ENCODE assay signal across 2 cellular contexts in the genomic region with DNA sequence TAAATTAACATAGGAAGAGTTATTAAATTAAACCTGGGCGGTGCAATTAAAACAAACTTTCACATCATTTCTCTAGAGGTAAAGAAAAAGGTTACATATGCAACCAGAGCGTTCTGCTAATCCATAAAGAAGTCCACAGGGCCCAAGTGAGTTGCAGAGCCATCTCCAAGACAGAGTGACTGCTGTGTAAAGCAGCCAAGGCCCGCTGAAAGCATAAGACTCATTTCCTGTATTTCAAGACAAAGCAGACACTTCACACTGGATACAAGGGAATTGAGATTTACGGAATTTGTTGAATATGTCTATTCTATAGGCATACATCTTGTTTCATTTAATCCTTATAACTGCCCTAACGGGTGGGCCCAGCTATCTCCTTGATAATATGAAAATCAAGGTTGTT.
TF ChIP-seq lines count a peak whose summit lies in the region.

No MANE protein-coding gene starts in this region.

TF ChIP-seq in GM12878, 131 proteins besides CTCF, POLR2A, EP300 and RAD21:
- TF ChIP-seq ETV6 (conservative IDR thresholded peaks at IDR 0.05 in 1 of 2, IDR thresholded peaks at IDR 0.05 in 1 of 2; ENCODE audit: borderline replicate concordance in 1 of 2, low read depth in 1 of 2) (peak in 1 of 2 experiments; percentile 94; a peak in 2 of 4 replicates), NFXL1 (IDR thresholded peaks at IDR 0.05; ENCODE audit: borderline replicate concordance) (peak; percentile 92; the same call in 1 of the 2 replicates), HDAC2 (IDR thresholded peaks at IDR 0.05) (no peak)

TF ChIP-seq in H1, 55 proteins besides CTCF, POLR2A, EP300 and RAD21:
- TF ChIP-seq YY1 (IDR thresholded peaks at IDR 0.05; ENCODE audit: low read depth, low read length) (no peak), GABPA (IDR thresholded peaks at IDR 0.05; ENCODE audit: borderline replicate concordance, insufficient read depth, low read length) (no peak), KDM5A (IDR thresholded peaks at IDR 0.05; ENCODE audit: low read length) (no peak), PHF8 (conservative IDR thresholded peaks at IDR 0.05; ENCODE audit: low read depth, low read length) (no peak), BACH1 (IDR thresholded peaks at IDR 0.05; ENCODE audit: low read length) (no peak), ATF3 (IDR thresholded peaks at IDR 0.05; ENCODE audit: insufficient read depth, low read depth, low read length) (no peak), CTBP2 (IDR thresholded peaks at IDR 0.05; ENCODE audit: borderline replicate concordance, insufficient read depth, insufficient read length, low read length) (no peak), NANOG (IDR thresholded peaks at IDR 0.05; ENCODE audit: insufficient read depth, low read depth, low read length, poor library complexity, severe bottlenecking) (no peak), CHD7 (IDR thresholded peaks at IDR 0.05; ENCODE audit: insufficient replicate concordance, low read length) (no peak), TEAD4 (IDR thresholded peaks at IDR 0.05; ENCODE audit: low read depth, low read length) (no peak), POU5F1 (IDR thresholded peaks at IDR 0.05; ENCODE audit: low read depth, low read length) (no peak), SIX5 (IDR thresholded peaks at IDR 0.05; ENCODE audit: low read depth, low read length) (no peak), SP4 (IDR thresholded peaks at IDR 0.05; ENCODE audit: low read length) (no peak), HDAC2 (IDR thresholded peaks at IDR 0.05; ENCODE audit: borderline replicate concordance in 1 of 2, low read depth in 2 of 2, low read length in 2 of 2) (no peak), SP2 (IDR thresholded peaks at IDR 0.05; ENCODE audit: low read length) (no peak), ATF2 (IDR thresholded peaks at IDR 0.05; ENCODE audit: low read length) (no peak), NRF1 (IDR thresholded peaks at IDR 0.05; ENCODE audit: low read depth, low read length) (no peak), CBX8 (IDR thresholded peaks at IDR 0.05; ENCODE audit: borderline replicate concordance, low read depth, low read length) (no peak)
